In the genomic region with DNA sequence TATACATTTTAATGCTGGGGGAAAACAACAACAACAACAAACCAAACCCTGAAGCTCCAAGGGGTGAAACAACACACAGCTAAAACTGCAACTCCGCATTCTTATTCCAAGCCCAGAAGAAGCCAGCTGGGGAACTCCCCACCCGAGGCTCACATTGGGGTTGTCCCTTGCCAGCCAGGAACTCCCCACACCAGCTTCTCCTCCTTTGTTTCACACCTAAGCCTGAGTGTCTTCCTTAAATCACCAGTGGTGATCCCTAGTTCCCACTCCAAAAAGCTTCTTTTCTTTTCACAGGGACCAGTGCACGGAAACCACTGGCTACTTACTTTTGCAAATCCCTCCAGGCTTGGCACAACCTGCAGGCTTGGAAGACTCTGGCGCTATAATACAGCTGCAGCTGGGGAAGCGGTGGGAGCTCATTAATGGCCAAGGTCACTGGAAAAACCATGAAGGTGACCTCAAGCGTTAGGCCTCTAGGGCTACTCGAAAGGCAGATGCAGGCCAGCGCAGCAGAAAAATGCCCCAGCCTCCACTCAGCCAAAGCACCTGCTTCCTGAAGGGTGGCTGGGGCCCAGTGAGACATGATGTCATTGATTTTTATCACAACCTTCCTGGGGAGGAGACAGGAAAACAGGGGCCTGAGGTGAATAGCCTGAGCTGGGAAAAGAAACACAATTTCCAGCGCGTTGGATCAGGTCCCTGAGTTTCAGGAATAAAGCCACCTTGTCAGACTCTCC, we compare ENCODE assay signal across 16 cellular contexts. TPM values are rescaled to one million over a fixed set of nuclear protein-coding genes. Genes with fewer than 3 reads are reported as not detected.
DNase-seq lines count a peak whose midpoint lies in the region; ATAC-seq, FAIRE-seq and TF ChIP-seq lines count a peak whose summit lies in the region.
"Had no signal": no experiment of that assay in that cellular context is flagged by ENCODE, and none has a peak within 500 bp of the region (broad histone marks: within the 10 kb centered on the region; RNA-seq: fewer than 3 reads in every experiment).

No MANE protein-coding gene starts in this region.

- H2BK120ac ChIP-seq in mesenchymal stem cell (ENCODE audit: low read depth, low read length): no peak overlapping the region

- no peak for TF ChIP-seq CTCF in pancreas (IDR thresholded peaks at IDR 0.05)

- H3K36me3 ChIP-seq in pancreas: no peaks in the 10 kb centered on the region
- no peaks in the 10 kb centered on the region for H3K36me3 ChIP-seq in mesenchymal stem cell (ENCODE audit: control insufficient read depth in 1 of 2, insufficient read depth in 2 of 2, low read depth in 1 of 2, low read length in 2 of 2)

- no peak overlapping the region for H3K9ac ChIP-seq in mesenchymal stem cell (ENCODE audit: low read length)

- H3K27ac ChIP-seq in caudate nucleus (ENCODE audit: low read depth, low read length) (peak overlapping the region; percentile 31), pancreas (peak overlapping the region in 3 of 4 donors; percentile 47 to 69 (median 66)), mesenchymal stem cell (ENCODE audit: low read length, poor library complexity, severe bottlenecking) (no peak overlapping the region)

- H3K9me3 ChIP-seq in pancreas (no peaks in the 10 kb centered on the region), mesenchymal stem cell (ENCODE audit: control insufficient read depth, low read length) (peaks cover 9% of the 10 kb centered on the region)

- H2BK15ac ChIP-seq in mesenchymal stem cell (ENCODE audit: low read depth, poor library complexity, severe bottlenecking): no peak overlapping the region

- peak overlapping the region in 1 of 4 donors; percentile 2 for H3K4me3 ChIP-seq in pancreas
- no peak overlapping the region for H3K4me3 ChIP-seq in mesenchymal stem cell (ENCODE audit: insufficient read depth in 1 of 2, low read depth in 1 of 2, low read length in 2 of 2)

- DNase-seq in DMS79 (lab: John Stamatoyannopoulos, UW): peak; percentile 36
- DNase-seq in NCI-H2081 (lab: John Stamatoyannopoulos, UW): peak; percentile 20 to 75
- no peak for DNase-seq in caudate nucleus (lab: John Stamatoyannopoulos, UW)
- peak in 5 of 6 donors; percentile 63 to 78 (median 73) for DNase-seq in pancreas
- DNase-seq in mesenchymal stem cell: no peak
- no peak for DNase-seq in RKO (ENCODE audit: low spot score)
- DNase-seq: activated CD4-positive, alpha-beta T cell treated with anti-CD3 and anti-CD28 coated beads, Interleukin-2, amount 50 U/mL, for 48 hours; activated effector memory CD4-positive, alpha-beta T cell treated with anti-CD3 and anti-CD28 coated beads, Interleukin-2, amount 50 U/mL, for 16 hours; CD4-positive, alpha-beta T cell; central memory CD4-positive, alpha-beta T cell; natural killer cell; NCI-H82 had no signal

- no peak for FAIRE-seq in pancreas (lab: Jason Lieb, UNC)
- FAIRE-seq: HepG2 had no signal

- no peak overlapping the region for H3K4me2 ChIP-seq in mesenchymal stem cell (ENCODE audit: low read length, poor library complexity, severe bottlenecking)

- intact Hi-C loops in pancreas (cut with DNase I): no loop called here

- H2BK5ac ChIP-seq in mesenchymal stem cell (ENCODE audit: low read depth, low read length, poor library complexity, severe bottlenecking): no peak overlapping the region

- ATAC-seq in pancreas (peak; percentile 96 to 98 (median 97)), GM18868 (IDR thresholded peaks at IDR 0.05; ENCODE audit: unreplicated experiment) (no peak), GM21786 (IDR thresholded peaks at IDR 0.05; ENCODE audit: unreplicated experiment) (no peak)
- ATAC-seq: HCT116, HepG2, natural killer cell had no signal

- no peak overlapping the region for H2BK12ac ChIP-seq in mesenchymal stem cell (ENCODE audit: low read length in 2 of 2)

- WGBS in pancreas, 2 donors: 34 to 39% methylated on average over 10 of the region's 10 CpGs
- 70% methylated on average over 10 of the region's 10 CpGs for WGBS in mesenchymal stem cell

- no peak overlapping the region for H3K14ac ChIP-seq in mesenchymal stem cell (ENCODE audit: low read length in 2 of 2)

- H4K91ac ChIP-seq in mesenchymal stem cell (ENCODE audit: low read length): no peak overlapping the region

- no peak overlapping the region for H3K18ac ChIP-seq in mesenchymal stem cell (ENCODE audit: low read depth in 1 of 2, low read length in 2 of 2)

- no peak overlapping the region for H4K8ac ChIP-seq in mesenchymal stem cell (ENCODE audit: low read length)

- no peak overlapping the region for H3K23ac ChIP-seq in mesenchymal stem cell (ENCODE audit: low read length in 2 of 2)

- no peak overlapping the region for H2AFZ ChIP-seq in mesenchymal stem cell (ENCODE audit: low read depth, low read length)

- no peak overlapping the region for H2AK5ac ChIP-seq in mesenchymal stem cell (ENCODE audit: low read length, severe bottlenecking)

- H3K4me1 ChIP-seq in pancreas: peaks cover 7 to 21% (median 14%) of the 10 kb centered on the region in 3 donors
- H3K4me1 ChIP-seq in mesenchymal stem cell (ENCODE audit: control insufficient read depth, insufficient read depth, low read depth, low read length): peaks cover 3% of the 10 kb centered on the region

- H3K79me1 ChIP-seq in mesenchymal stem cell (replicated peaks; ENCODE audit: low read length, poor library complexity, severe bottlenecking): no peaks in the 10 kb centered on the region

- H3K27me3 ChIP-seq in pancreas: no peaks in the 10 kb centered on the region
- H3K27me3 ChIP-seq in mesenchymal stem cell (ENCODE audit: control insufficient read depth in 1 of 2, insufficient read depth in 1 of 2, low read length in 2 of 2): peaks cover 7 to 19% of the 10 kb centered on the region in 2 experiments

- H3K4ac ChIP-seq in mesenchymal stem cell (ENCODE audit: low read depth in 1 of 2, low read length in 2 of 2): no peak overlapping the region

RNA-seq across cellular contexts. Expression of a gene that starts 40.1 kb away (rescaled TPM):
- total RNA-seq in pancreas: 10 to 100 TPM in 1 of 6 donors, 1 to 10 TPM in 5; 2.4 to 15.2 (median 4.8) TPM
- 1 to 10 TPM; 2.9 to 4.8 TPM for polyA plus RNA-seq in pancreas
- polyA plus RNA-seq in mesenchymal stem cell (2013, experiment 1 of 2): 0.12 TPM
- polyA plus RNA-seq in mesenchymal stem cell (2013, experiment 2 of 2): 0.16 TPM
- total RNA-seq: HepG2 had no signal
- polyA plus RNA-seq: HepG2 had no signal

Comparison
In these comparisons a context has a peak if more than half of its experiments do, and no peak if none do; other contexts are left out.
1. DNase-seq: peak in DMS79 (single experiment), NCI-H2081 (2 of 2) and pancreas (5 of 6); none in caudate nucleus (0 of 61), mesenchymal stem cell (single experiment) and RKO (single experiment).
2. ATAC-seq: peak in pancreas (4 of 4); none in GM18868 (single experiment) and GM21786 (single experiment).